ENCODE assay signal across 1 cellular context in the genomic region with DNA sequence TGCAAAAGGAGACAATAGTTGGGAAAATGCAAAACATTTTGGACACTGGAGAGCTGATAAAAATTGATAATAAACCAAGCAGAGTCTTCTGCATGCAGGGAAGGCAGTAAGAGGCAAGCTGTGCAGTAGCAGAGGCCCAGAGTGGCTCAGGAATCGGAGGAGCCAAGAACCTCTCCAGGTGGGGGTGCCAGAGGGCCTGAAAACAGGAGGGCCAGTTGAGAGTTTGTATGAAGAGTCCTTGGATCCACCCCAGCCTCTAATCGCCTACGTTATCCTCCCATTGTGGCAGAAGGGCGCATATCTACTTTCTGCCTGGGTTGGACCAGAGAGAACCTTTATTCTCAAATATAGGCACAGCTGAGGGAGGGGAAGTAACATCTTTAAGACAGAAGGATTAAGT.
TF ChIP-seq lines count a peak whose summit lies in the region.

No MANE protein-coding gene starts in this region.

TF ChIP-seq in SK-N-SH treated with all-trans-retinoic acid at 6 μM for 48 hours, 23 proteins besides CTCF, POLR2A, EP300 and RAD21 (continued from another document):
- TF ChIP-seq, protein P1, sequence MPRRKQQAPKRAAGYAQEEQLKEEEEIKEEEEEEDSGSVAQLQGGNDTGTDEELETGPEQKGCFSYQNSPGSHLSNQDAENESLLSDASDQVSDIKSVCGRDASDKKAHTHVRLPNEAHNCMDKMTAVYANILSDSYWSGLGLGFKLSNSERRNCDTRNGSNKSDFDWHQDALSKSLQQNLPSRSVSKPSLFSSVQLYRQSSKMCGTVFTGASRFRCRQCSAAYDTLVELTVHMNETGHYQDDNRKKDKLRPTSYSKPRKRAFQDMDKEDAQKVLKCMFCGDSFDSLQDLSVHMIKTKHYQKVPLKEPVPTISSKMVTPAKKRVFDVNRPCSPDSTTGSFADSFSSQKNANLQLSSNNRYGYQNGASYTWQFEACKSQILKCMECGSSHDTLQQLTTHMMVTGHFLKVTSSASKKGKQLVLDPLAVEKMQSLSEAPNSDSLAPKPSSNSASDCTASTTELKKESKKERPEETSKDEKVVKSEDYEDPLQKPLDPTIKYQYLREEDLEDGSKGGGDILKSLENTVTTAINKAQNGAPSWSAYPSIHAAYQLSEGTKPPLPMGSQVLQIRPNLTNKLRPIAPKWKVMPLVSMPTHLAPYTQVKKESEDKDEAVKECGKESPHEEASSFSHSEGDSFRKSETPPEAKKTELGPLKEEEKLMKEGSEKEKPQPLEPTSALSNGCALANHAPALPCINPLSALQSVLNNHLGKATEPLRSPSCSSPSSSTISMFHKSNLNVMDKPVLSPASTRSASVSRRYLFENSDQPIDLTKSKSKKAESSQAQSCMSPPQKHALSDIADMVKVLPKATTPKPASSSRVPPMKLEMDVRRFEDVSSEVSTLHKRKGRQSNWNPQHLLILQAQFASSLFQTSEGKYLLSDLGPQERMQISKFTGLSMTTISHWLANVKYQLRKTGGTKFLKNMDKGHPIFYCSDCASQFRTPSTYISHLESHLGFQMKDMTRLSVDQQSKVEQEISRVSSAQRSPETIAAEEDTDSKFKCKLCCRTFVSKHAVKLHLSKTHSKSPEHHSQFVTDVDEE (CRISPR knock-in tag; IDR thresholded peaks at IDR 0.05) = no peak
